ENCODE assay signal across 14 cellular contexts in genomic region chr3:108181172-108181571, GRCh38. TPM values are rescaled to one million over a fixed set of nuclear protein-coding genes. Genes with fewer than 3 reads are reported as not detected.
A peak's percentile ranks its signal among the peaks of the same experiment; 100 is the strongest.
DNase-seq lines count a peak whose midpoint lies in the region; ATAC-seq and TF ChIP-seq lines count a peak whose summit lies in the region.
"Had no signal": no experiment of that assay in that cellular context is flagged by ENCODE, and none has a peak within 500 bp of the region (broad histone marks: within the 10 kb centered on the region; RNA-seq: fewer than 3 reads in every experiment).

No MANE protein-coding gene starts in this region.

- H4K20me1 ChIP-seq in neural cell (ENCODE audit: insufficient read depth), result no peaks in the 10 kb centered on the region

- no peaks in the 10 kb centered on the region for H3K9me3 ChIP-seq in neural cell (ENCODE audit: low read length)

- H3K4me3 Mint-ChIP-seq in brain, result no peak overlapping the region
- no peak overlapping the region for H3K4me3 Mint-ChIP-seq in naive thymus-derived CD8-positive, alpha-beta T cell
- H3K4me3 Mint-ChIP-seq: CD14-positive monocyte, H9 had no signal

- peak overlapping the region; percentile 31 for H3K4me2 ChIP-seq in neural cell (ENCODE audit: low read length)
- H3K4me2 ChIP-seq: PC-9 had no signal

- no peaks in the 10 kb centered on the region for H3K27me3 Mint-ChIP-seq in brain
- no peaks in the 10 kb centered on the region for H3K27me3 Mint-ChIP-seq in naive thymus-derived CD8-positive, alpha-beta T cell

- no peak for TF ChIP-seq EP300 in neural cell (conservative IDR thresholded peaks at IDR 0.05; ENCODE audit: poor library complexity, severe bottlenecking)

- peak overlapping the region in 3 of 5 experiments; percentile 3 to 25 (median 14) for H3K27ac Mint-ChIP-seq in brain
- H3K27ac Mint-ChIP-seq in naive thymus-derived CD8-positive, alpha-beta T cell, result peak overlapping the region in 1 of 10 donors; percentile 0
- H3K27ac Mint-ChIP-seq: H9 had no signal

- H3K4me3 ChIP-seq in neural cell (ENCODE audit: low read length), result no peak overlapping the region
- H3K4me3 ChIP-seq: PC-9 had no signal

- no peak overlapping the region for H3K27ac ChIP-seq in neural cell (ENCODE audit: low read length)

- DNase-seq in NOMO-1 treated with DMSO at 0.1 percent for 48 hours (lab: John Stamatoyannopoulos, UW; ENCODE audit: unreplicated experiment), result peak; percentile 22
- no peak for DNase-seq in NOMO-1 treated with dmso at 0.1 percent for 144 hours (lab: John Stamatoyannopoulos, UW; ENCODE audit: unreplicated experiment)
- peak; percentile 21 for DNase-seq in HCEC 1CT
- DNase-seq in naive thymus-derived CD8-positive, alpha-beta T cell, result no peak
- no peak for DNase-seq in NCI-H510A treated with DMSO at 0.1 percent for 48 hours (lab: John Stamatoyannopoulos, UW)
- no peak for DNase-seq in activated CD4-positive, alpha-beta T cell treated with anti-CD3 and anti-CD28 coated beads, Interleukin-2, amount 50 U/mL, for 48 hours
- DNase-seq: DMS 273 treated with DMSO at 0.1 percent for 48 hours; H9; NCI-H446; NK-92 treated with Interleukin-12 subunit alpha and Interleukin-12 subunit beta, amount 100 ng/mL, for 24 hours; PC-9 had no signal

- no peak for ATAC-seq in naive thymus-derived CD8-positive, alpha-beta T cell

- H2AFZ ChIP-seq in neural cell (ENCODE audit: low read depth, low read length), result no peak overlapping the region
- H2AFZ ChIP-seq: PC-9 had no signal

- H3K9me3 Mint-ChIP-seq in brain, result peaks cover 2 to 15% (median 8%) of the 10 kb centered on the region in 5 experiments
- peaks cover 0 to 13% (median 3%) of the 10 kb centered on the region in 9 donors for H3K9me3 Mint-ChIP-seq in naive thymus-derived CD8-positive, alpha-beta T cell
- H3K9me3 Mint-ChIP-seq: H9 had no signal

- POLR2A ChIA-PET in naive thymus-derived CD8-positive, alpha-beta T cell (lab: Charles Lee), result no interaction called here

- TF ChIP-seq RAD21 in neural cell (conservative IDR thresholded peaks at IDR 0.05), result no peak

- H3K9ac ChIP-seq in neural cell (ENCODE audit: low read length), result no peak overlapping the region

- TF ChIP-seq CTCF in brain (conservative IDR thresholded peaks at IDR 0.05), result no peak
- no peak for TF ChIP-seq CTCF in neural cell (IDR thresholded peaks at IDR 0.05; ENCODE audit: poor library complexity, severe bottlenecking)

- H3K27me3 ChIP-seq in neural cell (ENCODE audit: insufficient read depth, low read depth, low read length), result no peaks in the 10 kb centered on the region

- no peaks in the 10 kb centered on the region for H3F3A ChIP-seq in neural cell (ENCODE audit: insufficient read depth, low read length, poor library complexity, severe bottlenecking)

- peaks cover 36% of the 10 kb centered on the region for H3K4me1 Mint-ChIP-seq in brain
- H3K4me1 Mint-ChIP-seq in naive thymus-derived CD8-positive, alpha-beta T cell, result peaks cover 3 to 20% (median 7%) of the 10 kb centered on the region in 4 donors

- H3K36me3 Mint-ChIP-seq in brain, result peaks cover 41% of the 10 kb centered on the region
- H3K36me3 Mint-ChIP-seq in naive thymus-derived CD8-positive, alpha-beta T cell, result peaks cover 18 to 24% (median 19%) of the 10 kb centered on the region in 3 donors

- H3K9me2 ChIP-seq in neural cell (ENCODE audit: insufficient read depth, low read length), result no peaks in the 10 kb centered on the region

- H3K36me3 ChIP-seq in neural cell (ENCODE audit: insufficient read depth, low read length), result no peaks in the 10 kb centered on the region

- no peaks in the 10 kb centered on the region for H3K79me2 ChIP-seq in neural cell (replicated peaks; ENCODE audit: insufficient read depth, low read length)

TF ChIP-seq in neural cell, 6 proteins besides CTCF, POLR2A, EP300 and RAD21:
- TF ChIP-seq SMC3 (conservative IDR thresholded peaks at IDR 0.05; ENCODE audit: poor library complexity) (no peak), REST (IDR thresholded peaks at IDR 0.05; ENCODE audit: borderline replicate concordance) (no peak), TAF1 (IDR thresholded peaks at IDR 0.05; ENCODE audit: low read depth) (no peak), EZH2 (IDR thresholded peaks at IDR 0.05; ENCODE audit: borderline replicate concordance, insufficient read depth, low read length, poor library complexity, severe bottlenecking) (no peak), MXI1 (conservative IDR thresholded peaks at IDR 0.05; ENCODE audit: poor library complexity, severe bottlenecking) (no peak), POLR2AphosphoS5 (IDR thresholded peaks at IDR 0.05) (no peak)

RNA-seq across cellular contexts. Expression of gene IFT57, which starts 41.1 kb away (rescaled TPM):
- polyA plus RNA-seq in brain (ENCODE audit: insufficient read depth, low read depth, low replicate concordance) (17.3 TPM), neural cell (59.0 and 70.7 TPM in 2 replicates)
- polyA minus RNA-seq in neural cell, result 53.5 and 62.6 TPM in 2 replicates
- total RNA-seq in naive thymus-derived CD8-positive, alpha-beta T cell, result 10 to 100 TPM; 21.5 to 25.2 TPM
- 10 to 100 TPM; 19.0 to 35.6 (median 27.0) TPM for polyA plus RNA-seq in naive thymus-derived CD8-positive, alpha-beta T cell

Comparison
In these comparisons a context has a peak if more than half of its experiments do, and no peak if none do; other contexts are left out.
1. DNase-seq: peak in NOMO-1 treated with DMSO at 0.1 percent for 48 hours (single experiment) and HCEC 1CT (single experiment); none in NOMO-1 treated with dmso at 0.1 percent for 144 hours (single experiment), naive thymus-derived CD8-positive, alpha-beta T cell (0 of 10), NCI-H510A treated with DMSO at 0.1 percent for 48 hours (single experiment) and activated CD4-positive, alpha-beta T cell treated with anti-CD3 and anti-CD28 coated beads, Interleukin-2, amount 50 U/mL, for 48 hours (0 of 2).